8 cellular contexts compared by ENCODE assay signal in the genomic region with DNA sequence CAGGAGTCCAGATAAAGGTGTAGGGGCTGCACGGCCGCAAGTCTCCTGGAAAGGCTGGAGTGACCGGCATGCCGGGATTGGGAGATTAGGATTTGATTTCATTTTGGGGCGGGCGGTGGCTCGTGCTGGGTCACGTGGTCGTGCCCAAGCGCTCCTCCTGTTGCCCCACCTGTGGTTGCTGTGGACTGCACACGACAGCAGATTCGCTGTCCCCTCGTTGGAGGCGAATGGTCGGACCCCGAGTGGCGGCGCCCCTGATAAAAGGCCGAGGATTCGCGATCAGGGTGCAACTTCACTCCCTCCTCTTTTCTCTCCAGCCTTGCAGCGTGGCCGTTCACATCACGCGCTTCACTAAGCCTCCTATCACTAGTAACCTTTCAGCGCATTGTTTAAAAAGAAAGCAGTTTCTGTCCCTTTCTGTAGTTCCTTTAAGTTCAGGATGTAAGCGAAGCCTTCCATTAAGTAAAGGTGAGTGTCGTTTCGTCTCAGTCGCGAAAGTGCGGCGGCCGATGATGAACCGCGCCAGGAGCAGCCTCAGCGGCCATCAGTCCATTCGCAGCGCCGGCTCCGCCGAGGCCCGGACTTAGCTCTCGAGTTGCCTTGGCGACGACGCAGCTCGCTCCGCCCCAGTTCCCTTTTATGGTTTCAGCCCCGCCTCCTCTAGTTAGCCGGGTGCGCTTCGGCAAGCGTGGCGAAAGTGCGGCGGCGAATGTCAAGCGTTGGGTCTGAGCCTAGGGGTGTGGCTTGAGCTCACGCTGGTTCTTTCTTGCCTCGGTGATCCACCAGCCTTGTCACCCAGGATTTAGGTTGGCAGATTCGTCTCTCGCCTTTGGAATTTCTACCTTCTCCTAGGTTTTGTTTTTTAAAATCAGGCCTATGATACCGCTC. TPM values are rescaled to one million over a fixed set of nuclear protein-coding genes. Genes with fewer than 3 reads are reported as not detected.
DNase-seq lines count a peak whose midpoint lies in the region; ATAC-seq and FAIRE-seq lines count a peak whose summit lies in the region.

No MANE protein-coding gene starts in this region.

- H4K20me1 ChIP-seq in BLaER1 = peaks cover 63% of the 10 kb centered on the region

- H3K4me3 ChIP-seq in BLaER1 = peak overlapping the region; percentile 95

- peaks cover 45% of the 10 kb centered on the region for H3K4me1 ChIP-seq in BLaER1

- H3K27ac ChIP-seq in BLaER1 = peak overlapping the region; percentile 100

- peak overlapping the region; percentile 93 for H3K4me2 ChIP-seq in BLaER1

- DNase-seq in NOMO-1 (lab: John Stamatoyannopoulos, UW; ENCODE audit: unreplicated experiment in 2 of 2) (peak; percentile 95 to 97), mesenteric fat pad (ENCODE audit: low spot score) (peak; percentile 99)
- DNase-seq in activated CD8-positive, alpha-beta memory T cell treated with anti-CD3 and anti-CD28 coated beads, Interleukin-2, amount 50 U/mL, for 48 hours = peak; percentile 98
- DNase-seq in stimulated activated CD8-positive, alpha-beta memory T cell treated with anti-CD3 and anti-CD28 coated beads, Interleukin-12 subunit alpha, Interleukin-12 subunit beta, amount 100 ng/mL, for 4 hours (ENCODE audit: low read depth) = peak; percentile 90

- H3K36me3 ChIP-seq in BLaER1 = peaks cover 66% of the 10 kb centered on the region

- no peaks in the 10 kb centered on the region for H3K27me3 ChIP-seq in BLaER1

- ATAC-seq in GM19324 (IDR thresholded peaks at IDR 0.05; ENCODE audit: low FRiP score, unreplicated experiment) (peak; percentile 63), HG03469 (IDR thresholded peaks at IDR 0.05; ENCODE audit: unreplicated experiment) (peak; percentile 47)

- FAIRE-seq in endometrium (lab: Jason Lieb, UNC) = peak; percentile 98

- peak overlapping the region; percentile 100 for H3K9ac ChIP-seq in BLaER1

- no peaks in the 10 kb centered on the region for H3K9me3 ChIP-seq in BLaER1

RNA-seq across cellular contexts. Expression of gene PPP1R37, which starts 1.7 kb away (rescaled TPM):
- total RNA-seq in mesenteric fat pad = 22.0 TPM

RNA-seq across cellular contexts. Expression of gene GEMIN7, which starts 12.2 kb away (rescaled TPM):
- 18.3 TPM for total RNA-seq in mesenteric fat pad

RNA-seq across cellular contexts. Expression of gene ZNF296, which starts 15.0 kb away (rescaled TPM):
- total RNA-seq in mesenteric fat pad = 0.61 TPM

RNA-seq across cellular contexts. Expression of gene CLASRP, which starts 52.4 kb away (rescaled TPM):
- total RNA-seq in mesenteric fat pad = 78.3 TPM

Comparison
In these comparisons a context has a peak if more than half of its experiments do, and no peak if none do; other contexts are left out.
1. Peak in every context shown above with its lines: DNase-seq, ATAC-seq, H3K4me3 ChIP-seq and H3K27ac ChIP-seq.